8 cellular contexts compared by ENCODE assay signal in genomic region chr10:11197266-11197712, GRCh38.
DNase-seq lines count a peak whose midpoint lies in the region; ATAC-seq and TF ChIP-seq lines count a peak whose summit lies in the region.

No MANE protein-coding gene starts in this region.

- TF ChIP-seq POLR2A in body of pancreas (IDR thresholded peaks at IDR 0.05) = no peak

- H3K36me3 ChIP-seq in GM06990 (ENCODE audit: control insufficient read depth, insufficient read depth, low read length) = peaks cover 13% of the 10 kb centered on the region
- H3K36me3 ChIP-seq in body of pancreas (replicated peaks in 1 of 2; ENCODE audit: insufficient read depth in 1 of 2, low read depth in 2 of 2) = no peaks in the 10 kb centered on the region
- H3K36me3 ChIP-seq in psoas muscle (ENCODE audit: insufficient read depth in 1 of 2, low read depth in 1 of 2) = no peaks in the 10 kb centered on the region

- 18 to 27% methylated on average over 7 of the region's 7 CpGs for WGBS in body of pancreas, 2 donors
- WGBS in psoas muscle, 3 donors = 42 to 72% (median 57%) methylated on average over 7 of the region's 7 CpGs

- H3K27ac ChIP-seq in body of pancreas (peak overlapping the region in 2 of 4 donors; percentile 1 to 10), psoas muscle (no peak overlapping the region)

- intact Hi-C loops in body of pancreas (cut with DNase I) (no loop called here), psoas muscle (cut with DNase I) (no loop called here)

- H3K4me1 ChIP-seq in body of pancreas (peaks cover 5% of the 10 kb centered on the region), psoas muscle (peaks cover 11% of the 10 kb centered on the region)

- no peaks in the 10 kb centered on the region for H3K9me3 ChIP-seq in body of pancreas
- H3K9me3 ChIP-seq in psoas muscle = no peaks in the 10 kb centered on the region

- H3K4me3 ChIP-seq in GM06990 (replicated peaks; ENCODE audit: low read depth, low read length) (peak overlapping the region; percentile 28), body of pancreas (no peak overlapping the region), psoas muscle (no peak overlapping the region)

- H3K27me3 ChIP-seq in GM06990 (replicated peaks; ENCODE audit: control insufficient read depth, insufficient read depth, low read length) = no peaks in the 10 kb centered on the region
- H3K27me3 ChIP-seq in body of pancreas = no peaks in the 10 kb centered on the region
- no peaks in the 10 kb centered on the region for H3K27me3 ChIP-seq in psoas muscle (ENCODE audit: insufficient read depth in 3 of 3, low read length in 2 of 3)

- TF ChIP-seq CTCF in GM06990 (IDR thresholded peaks at IDR 0.05; ENCODE audit: insufficient read depth, low read length, poor library complexity, severe bottlenecking) = no peak
- TF ChIP-seq CTCF in GM20000 (IDR thresholded peaks at IDR 0.05; ENCODE audit: extremely low read depth, missing control alignments) = no peak
- TF ChIP-seq CTCF in body of pancreas (IDR thresholded peaks at IDR 0.05) = no peak
- no peak for TF ChIP-seq CTCF in psoas muscle (IDR thresholded peaks at IDR 0.05)

- peak; percentile 69 for DNase-seq in GM06990 (ENCODE audit: extremely low read depth, insufficient read length)
- peak; percentile 49 for DNase-seq in GM20000 (ENCODE audit: low spot score)
- peak; percentile 25 to 63 (median 39) for DNase-seq in body of pancreas
- DNase-seq in psoas muscle = peak; percentile 29 to 58
- no peak for DNase-seq in SK-N-DZ (ENCODE audit: low spot score)
- no peak for DNase-seq in stimulated activated CD4-positive, alpha-beta T cell treated with anti-CD3 and anti-CD28 coated beads, Interleukin-4, amount 100 ng/mL, for 24 hours
- DNase-seq in NCI-H510A treated with DMSO at 0.1 percent for 48 hours (lab: John Stamatoyannopoulos, UW) = no peak

- ATAC-seq in HG03439 (IDR thresholded peaks at IDR 0.05; ENCODE audit: unreplicated experiment) = peak; percentile 53
- peak; percentile 84 for ATAC-seq in body of pancreas
- ATAC-seq in psoas muscle = peak in 3 of 4 donors; percentile 40 to 64 (median 50)

Comparison
In these comparisons a context has a peak if more than half of its experiments do, and no peak if none do; other contexts are left out.
1. DNase-seq: peak in GM06990 (single experiment), GM20000 (single experiment), body of pancreas (4 of 4) and psoas muscle (2 of 2); none in SK-N-DZ (single experiment), stimulated activated CD4-positive, alpha-beta T cell treated with anti-CD3 and anti-CD28 coated beads, Interleukin-4, amount 100 ng/mL, for 24 hours (single experiment) and NCI-H510A treated with DMSO at 0.1 percent for 48 hours (single experiment).
2. Peak in every context shown above with its lines, with median percentiles within 50 percentile points of each other: ATAC-seq.